ENCODE assay signal across 13 cellular contexts in the genomic region with DNA sequence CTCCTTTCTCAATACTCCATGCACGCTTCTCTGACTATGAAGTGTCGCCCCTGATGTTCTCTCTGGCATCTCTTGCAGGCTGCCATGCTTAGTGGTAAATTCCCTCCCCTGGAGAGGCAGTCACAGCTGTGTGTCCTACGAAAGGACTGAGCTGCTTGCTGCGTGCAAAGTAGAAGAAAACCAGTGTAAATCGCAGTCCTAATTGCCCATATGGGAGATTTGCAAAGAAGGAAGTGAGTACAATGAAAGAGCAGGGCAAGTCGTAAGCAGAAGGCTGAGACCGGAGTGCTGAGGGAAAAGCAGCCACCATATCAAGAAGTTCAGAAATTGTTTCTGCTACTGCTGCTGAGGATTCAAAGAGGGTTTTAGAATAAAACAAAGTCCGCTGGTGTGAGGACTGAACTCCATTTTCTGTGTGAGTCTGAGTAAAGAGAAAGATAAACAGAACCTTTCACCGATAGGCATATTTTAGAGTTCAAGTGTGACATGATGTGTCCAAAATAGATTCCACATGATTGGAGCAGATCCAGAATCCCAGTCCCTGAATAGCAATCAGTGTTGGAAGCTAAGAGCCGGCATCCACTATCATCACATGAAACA.
DNase-seq lines count a peak whose midpoint lies in the region; ATAC-seq, FAIRE-seq and TF ChIP-seq lines count a peak whose summit lies in the region.
"Had no signal": no experiment of that assay in that cellular context is flagged by ENCODE, and none has a peak within 500 bp of the region (broad histone marks: within the 10 kb centered on the region; RNA-seq: fewer than 3 reads in every experiment).

No MANE protein-coding gene starts in this region.

- no peaks in the 10 kb centered on the region for H3K79me2 ChIP-seq in astrocyte (ENCODE audit: insufficient read depth, low read length)

- ATAC-seq in left cardiac atrium (peak; percentile 82 to 92), sciatic nerve (peak; percentile 87)
- no peak for ATAC-seq in natural killer cell treated with Interleukin-12 subunit alpha and Interleukin-12 subunit beta and Interleukin-15 and Interleukin-18, amount 100 ng/mL, for 72 hours
- ATAC-seq: GM12878 had no signal

- peaks cover 5% of the 10 kb centered on the region for H3K27me3 Mint-ChIP-seq in astrocyte (ENCODE audit: low read depth, unreplicated experiment)
- H3K27me3 Mint-ChIP-seq in natural killer cell treated with Interleukin-12 subunit alpha and Interleukin-12 subunit beta and Interleukin-15 and Interleukin-18, amount 100 ng/mL, for 72 hours, result no peaks in the 10 kb centered on the region
- H3K27me3 Mint-ChIP-seq in activated T-helper 1 cell treated with anti-CD3 and anti-CD28 coated beads, Interleukin-12 subunit alpha, Interleukin-12 subunit beta, Interleukin-2, Interleukin-4 antibody, amounts not matched to agents 30 ng/mL and 10 ng/mL and 1 ng/mL, durations not matched to agents 14 hours and 24 hours and 36 hours (ENCODE audit: insufficient read depth), result no peaks in the 10 kb centered on the region

- TF ChIP-seq CTCF in astrocyte (IDR thresholded peaks at IDR 0.05; ENCODE audit: insufficient read depth, low read depth, low read length), result no peak

- no peak overlapping the region for H3K4me3 Mint-ChIP-seq in astrocyte (ENCODE audit: unreplicated experiment)
- H3K4me3 Mint-ChIP-seq in natural killer cell treated with Interleukin-12 subunit alpha and Interleukin-12 subunit beta and Interleukin-15 and Interleukin-18, amount 100 ng/mL, for 72 hours, result no peak overlapping the region
- H3K4me3 Mint-ChIP-seq in activated T-helper 1 cell treated with anti-CD3 and anti-CD28 coated beads, Interleukin-12 subunit alpha, Interleukin-12 subunit beta, Interleukin-2, Interleukin-4 antibody, amounts not matched to agents 30 ng/mL and 10 ng/mL and 1 ng/mL, durations not matched to agents 14 hours and 24 hours and 36 hours, result no peak overlapping the region

- H3K27ac ChIP-seq in astrocyte (ENCODE audit: low read depth, low read length), result peak overlapping the region; percentile 36
- H3K27ac ChIP-seq: BLaER1 treated with 17β-estradiol and CSF1 and Interleukin-3, amounts not matched to agents 10 nM and 100 nM; epithelial cell of prostate; WERI-Rb-1 had no signal

- H2AFZ ChIP-seq in astrocyte (ENCODE audit: low read depth, low read length), result peak overlapping the region; percentile 67

- no peaks in the 10 kb centered on the region for H3K27me3 ChIP-seq in astrocyte (ENCODE audit: insufficient read depth, low read length)
- H3K27me3 ChIP-seq: BLaER1 treated with 17β-estradiol and CSF1 and Interleukin-3, amounts not matched to agents 10 nM and 100 nM had no signal

- no peak for FAIRE-seq in astrocyte (lab: Jason Lieb, UNC)
- FAIRE-seq: GM12878 had no signal

- peaks cover 1% of the 10 kb centered on the region for H3K4me1 Mint-ChIP-seq in astrocyte (ENCODE audit: low read depth, unreplicated experiment)
- H3K4me1 Mint-ChIP-seq in natural killer cell treated with Interleukin-12 subunit alpha and Interleukin-12 subunit beta and Interleukin-15 and Interleukin-18, amount 100 ng/mL, for 72 hours (ENCODE audit: low read depth in 2 of 2), result no peaks in the 10 kb centered on the region
- no peaks in the 10 kb centered on the region for H3K4me1 Mint-ChIP-seq in activated T-helper 1 cell treated with anti-CD3 and anti-CD28 coated beads, Interleukin-12 subunit alpha, Interleukin-12 subunit beta, Interleukin-2, Interleukin-4 antibody, amounts not matched to agents 30 ng/mL and 10 ng/mL and 1 ng/mL, durations not matched to agents 14 hours and 24 hours and 36 hours (ENCODE audit: low read depth)

- DNase-seq in DMS79 (lab: John Stamatoyannopoulos, UW) (peak; percentile 59), astrocyte (ENCODE audit: low read depth) (peak; percentile 53), left cardiac atrium (no peak), sciatic nerve (ENCODE audit: low spot score) (no peak), HT-29 (ENCODE audit: low spot score) (no peak), cerebellar cortex (ENCODE audit: low spot score) (no peak)
- DNase-seq in natural killer cell treated with Interleukin-12 subunit alpha and Interleukin-12 subunit beta and Interleukin-15 and Interleukin-18, amount 100 ng/mL, for 72 hours (ENCODE audit: low spot score), result no peak
- DNase-seq in activated T-helper 1 cell treated with anti-CD3 and anti-CD28 coated beads, Interleukin-12 subunit alpha, Interleukin-12 subunit beta, Interleukin-2, Interleukin-4 antibody, amounts not matched to agents 30 ng/mL and 10 ng/mL and 1 ng/mL, durations not matched to agents 14 hours and 24 hours and 36 hours (ENCODE audit: low spot score), result no peak
- DNase-seq: activated gamma-delta T cell treated with Interleukin-2 at 50 U/mL for 16 hours, WERI-Rb-1 had no signal

- no peaks in the 10 kb centered on the region for H3K9me3 Mint-ChIP-seq in astrocyte (ENCODE audit: unreplicated experiment)
- H3K9me3 Mint-ChIP-seq in natural killer cell treated with Interleukin-12 subunit alpha and Interleukin-12 subunit beta and Interleukin-15 and Interleukin-18, amount 100 ng/mL, for 72 hours, result peaks cover 15% of the 10 kb centered on the region
- peaks cover 3% of the 10 kb centered on the region for H3K9me3 Mint-ChIP-seq in activated T-helper 1 cell treated with anti-CD3 and anti-CD28 coated beads, Interleukin-12 subunit alpha, Interleukin-12 subunit beta, Interleukin-2, Interleukin-4 antibody, amounts not matched to agents 30 ng/mL and 10 ng/mL and 1 ng/mL, durations not matched to agents 14 hours and 24 hours and 36 hours

- H3K36me3 ChIP-seq in astrocyte (ENCODE audit: insufficient read depth, low read length), result no peaks in the 10 kb centered on the region
- H3K36me3 ChIP-seq: BLaER1 treated with 17β-estradiol and CSF1 and Interleukin-3, amounts not matched to agents 10 nM and 100 nM; WERI-Rb-1 had no signal

- no peaks in the 10 kb centered on the region for H3K9me3 ChIP-seq in astrocyte (ENCODE audit: insufficient read depth, low read depth, low read length)

- H3K27ac Mint-ChIP-seq in astrocyte (ENCODE audit: unreplicated experiment), result no peak overlapping the region
- no peak overlapping the region for H3K27ac Mint-ChIP-seq in natural killer cell treated with Interleukin-12 subunit alpha and Interleukin-12 subunit beta and Interleukin-15 and Interleukin-18, amount 100 ng/mL, for 72 hours
- H3K27ac Mint-ChIP-seq in activated T-helper 1 cell treated with anti-CD3 and anti-CD28 coated beads, Interleukin-12 subunit alpha, Interleukin-12 subunit beta, Interleukin-2, Interleukin-4 antibody, amounts not matched to agents 30 ng/mL and 10 ng/mL and 1 ng/mL, durations not matched to agents 14 hours and 24 hours and 36 hours, result no peak overlapping the region

- intact Hi-C loops in left cardiac atrium (cut with DNase I) (no loop called here), sciatic nerve (cut with DNase I) (no loop called here)
- intact Hi-C loops in activated T-helper 1 cell treated with anti-CD3 and anti-CD28 coated beads, Interleukin-12 subunit alpha, Interleukin-12 subunit beta, Interleukin-2, Interleukin-4 antibody, amounts not matched to agents 30 ng/mL and 10 ng/mL and 1 ng/mL, durations not matched to agents 14 hours and 24 hours and 36 hours (cut with micrococcal nuclease), result no loop called here

- peak overlapping the region; percentile 80 for H3K4me2 ChIP-seq in astrocyte (ENCODE audit: low read length)
- H3K4me2 ChIP-seq: BLaER1 treated with 17β-estradiol and CSF1 and Interleukin-3, amounts not matched to agents 10 nM and 100 nM had no signal

- no peaks in the 10 kb centered on the region for H4K20me1 ChIP-seq in astrocyte (ENCODE audit: insufficient read depth, low read length)
- H4K20me1 ChIP-seq: BLaER1 treated with 17β-estradiol and CSF1 and Interleukin-3, amounts not matched to agents 10 nM and 100 nM had no signal

- H3K9ac ChIP-seq in astrocyte (ENCODE audit: low read length), result peak overlapping the region; percentile 12
- H3K9ac ChIP-seq: BLaER1 treated with 17β-estradiol and CSF1 and Interleukin-3, amounts not matched to agents 10 nM and 100 nM had no signal

- peaks cover 7% of the 10 kb centered on the region for H3K4me1 ChIP-seq in astrocyte (ENCODE audit: insufficient read depth, low read length)
- H3K4me1 ChIP-seq: BLaER1 treated with 17β-estradiol and CSF1 and Interleukin-3, amounts not matched to agents 10 nM and 100 nM had no signal

- H3K4me3 ChIP-seq in astrocyte (ENCODE audit: insufficient read depth, low read depth, low read length), result peak overlapping the region; percentile 34
- H3K4me3 ChIP-seq: BLaER1 treated with 17β-estradiol and CSF1 and Interleukin-3, amounts not matched to agents 10 nM and 100 nM; GM12878 had no signal

- no peaks in the 10 kb centered on the region for H3K36me3 Mint-ChIP-seq in astrocyte (ENCODE audit: low read depth, unreplicated experiment)
- H3K36me3 Mint-ChIP-seq in natural killer cell treated with Interleukin-12 subunit alpha and Interleukin-12 subunit beta and Interleukin-15 and Interleukin-18, amount 100 ng/mL, for 72 hours, result no peaks in the 10 kb centered on the region
- H3K36me3 Mint-ChIP-seq in activated T-helper 1 cell treated with anti-CD3 and anti-CD28 coated beads, Interleukin-12 subunit alpha, Interleukin-12 subunit beta, Interleukin-2, Interleukin-4 antibody, amounts not matched to agents 30 ng/mL and 10 ng/mL and 1 ng/mL, durations not matched to agents 14 hours and 24 hours and 36 hours (ENCODE audit: low read depth), result no peaks in the 10 kb centered on the region

Comparison
In these comparisons a context has a peak if more than half of its experiments do, and no peak if none do; other contexts are left out.
1. DNase-seq: peak in DMS79 (single experiment) and astrocyte (single experiment); none in left cardiac atrium (single experiment), sciatic nerve (single experiment), natural killer cell treated with Interleukin-12 subunit alpha and Interleukin-12 subunit beta and Interleukin-15 and Interleukin-18, amount 100 ng/mL, for 72 hours (single experiment), HT-29 (single experiment), cerebellar cortex (single experiment) and activated T-helper 1 cell treated with anti-CD3 and anti-CD28 coated beads, Interleukin-12 subunit alpha, Interleukin-12 subunit beta, Interleukin-2, Interleukin-4 antibody, amounts not matched to agents 30 ng/mL and 10 ng/mL and 1 ng/mL, durations not matched to agents 14 hours and 24 hours and 36 hours (single experiment).
2. ATAC-seq: peak in left cardiac atrium (2 of 2) and sciatic nerve (single experiment); none in natural killer cell treated with Interleukin-12 subunit alpha and Interleukin-12 subunit beta and Interleukin-15 and Interleukin-18, amount 100 ng/mL, for 72 hours (0 of 2).